Comparison of ENCODE assay signal across 8 cellular contexts in the genomic region with DNA sequence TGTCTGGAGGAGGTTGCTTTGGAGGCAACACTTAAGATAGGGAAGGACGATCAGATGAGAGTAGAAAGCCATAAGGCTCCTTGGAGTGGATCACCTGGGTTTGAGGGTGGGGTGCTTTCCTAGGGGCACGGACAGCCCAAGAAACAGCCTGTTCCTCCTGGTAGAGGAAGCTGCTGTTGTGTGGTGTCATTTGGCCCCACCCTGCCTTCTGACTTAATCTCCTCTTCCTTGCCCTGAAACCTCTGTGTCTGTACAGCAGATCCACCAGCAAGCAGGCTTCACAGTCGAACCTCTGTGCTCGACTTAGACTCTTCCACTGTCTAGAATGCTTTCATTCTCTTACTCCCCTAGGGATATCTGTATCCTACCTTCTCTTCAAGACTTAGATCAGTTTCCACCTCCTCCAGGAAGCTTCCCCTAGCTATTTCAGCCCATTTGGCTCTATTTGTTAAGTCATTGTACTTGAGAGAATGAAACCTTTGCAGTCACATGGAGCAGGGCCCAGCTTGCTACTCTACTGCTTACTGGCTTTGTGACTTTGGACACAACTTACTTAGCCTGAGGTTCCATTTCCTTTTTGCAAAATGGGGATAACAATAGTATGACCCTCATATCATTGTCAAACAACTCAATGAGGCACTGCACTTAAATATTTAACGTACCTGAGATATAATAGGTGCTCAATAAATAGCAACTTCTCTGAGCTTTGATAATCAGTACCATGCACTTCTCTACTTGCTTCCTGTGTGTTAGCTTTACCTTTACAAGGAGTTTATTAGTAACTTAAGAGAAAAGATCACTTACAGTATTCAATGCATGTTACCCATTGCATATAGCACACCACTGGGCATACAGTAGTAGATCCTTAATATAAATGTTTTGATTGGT. TPM values are rescaled to one million over a fixed set of nuclear protein-coding genes. Genes with fewer than 3 reads are reported as not detected.
DNase-seq lines count a peak whose midpoint lies in the region; ATAC-seq and TF ChIP-seq lines count a peak whose summit lies in the region.

No MANE protein-coding gene starts in this region.

- no peak for TF ChIP-seq EP300 in SK-N-SH (IDR thresholded peaks at IDR 0.05; ENCODE audit: borderline replicate concordance in 1 of 2, low read depth in 1 of 2, low read length in 1 of 2)
- TF ChIP-seq EP300 in suprapubic skin (IDR thresholded peaks at IDR 0.05), result no peak

- no peak overlapping the region for H3K9ac ChIP-seq in SK-N-SH

- no peaks in the 10 kb centered on the region for H3K36me3 Mint-ChIP-seq in HFFc6 (ENCODE audit: low read depth)

- no peaks in the 10 kb centered on the region for H4K20me1 ChIP-seq in SK-N-SH (ENCODE audit: insufficient read depth)

- H3K4me3 Mint-ChIP-seq in HFFc6, result no peak overlapping the region

- H3K27me3 Mint-ChIP-seq in HFFc6 (ENCODE audit: insufficient read depth), result peaks cover 18% of the 10 kb centered on the region; the same call in 1 of the 2 replicates

- POLR2A ChIA-PET in SK-N-SH (lab: Yijun Ruan, JAX), result no interaction called here

- CTCF ChIA-PET in SK-N-SH (lab: Yijun Ruan, JAX), result interaction anchor here (2.0 to 4.6 kb wide), 3 partner anchors 9 to 328 kb away, joined by 5 to 26 read pairs (median 22); no protein-coding TSS in a partner anchor

- H3K4me1 ChIP-seq in SK-N-SH (ENCODE audit: control insufficient read depth in 1 of 2, insufficient read depth in 2 of 2, low read depth in 1 of 2, low read length in 1 of 2), result peaks cover 0 to 10% of the 10 kb centered on the region in 2 experiments; a peak in 3 of 4 replicates
- H3K4me1 ChIP-seq in suprapubic skin, result peaks cover 30% of the 10 kb centered on the region

- no peaks in the 10 kb centered on the region for H3K79me2 ChIP-seq in SK-N-SH (ENCODE audit: insufficient read depth)

- 82% methylated on average over 5 of the region's 5 CpGs for WGBS in SK-N-SH (ENCODE audit: low lambda C conversion rate)
- WGBS in suprapubic skin, result 50% methylated on average over 5 of the region's 5 CpGs

- peaks cover 3% of the 10 kb centered on the region for H3F3A ChIP-seq in SK-N-SH (replicated peaks; ENCODE audit: insufficient read depth)

- H3K9me3 ChIP-seq in SK-N-SH (no peaks in the 10 kb centered on the region), suprapubic skin (no peaks in the 10 kb centered on the region)

- no peak overlapping the region for H2AFZ ChIP-seq in SK-N-SH (ENCODE audit: low read depth)

- TF ChIP-seq CTCF in SK-N-SH (IDR thresholded peaks at IDR 0.05) (no peak), suprapubic skin (IDR thresholded peaks at IDR 0.05) (no peak), HFFc6 (IDR thresholded peaks at IDR 0.05) (no peak)

- TF ChIP-seq POLR2A in suprapubic skin (IDR thresholded peaks at IDR 0.05), result peak in 1 of 2 donors; percentile 42

- no peak for TF ChIP-seq RAD21 in SK-N-SH (IDR thresholded peaks at IDR 0.05; ENCODE audit: low read length)

- peak overlapping the region in 1 of 2 experiments; percentile 92; a peak in 1 of 4 replicates for H3K27ac ChIP-seq in SK-N-SH (ENCODE audit: low read depth in 2 of 2, low read length in 1 of 2)
- H3K27ac ChIP-seq in suprapubic skin, result peak overlapping the region; percentile 90

- no peaks in the 10 kb centered on the region for H3K9me2 ChIP-seq in SK-N-SH

- H3K4me3 ChIP-seq in SK-N-SH (ENCODE audit: low read depth in 2 of 2, low read length in 1 of 2) (no peak overlapping the region; a peak in 2 of 4 replicates), suprapubic skin (peak overlapping the region; percentile 67)

- H3K27ac Mint-ChIP-seq in HFFc6, result no peak overlapping the region

- no peak for ATAC-seq in SK-N-SH treated with all-trans-retinoic acid at 6 μM for 48 hours

- no peaks in the 10 kb centered on the region for H3K9me3 Mint-ChIP-seq in HFFc6

- H3K4me2 ChIP-seq in SK-N-SH, result peak overlapping the region; percentile 100

- peaks cover 32% of the 10 kb centered on the region for H3K4me1 Mint-ChIP-seq in HFFc6 (ENCODE audit: low read depth)

- no peaks in the 10 kb centered on the region for H3K27me3 ChIP-seq in SK-N-SH (ENCODE audit: insufficient read depth)
- H3K27me3 ChIP-seq in suprapubic skin, result no peaks in the 10 kb centered on the region

- H3K36me3 ChIP-seq in SK-N-SH (replicated peaks in 1 of 2; ENCODE audit: control insufficient read depth in 1 of 2, insufficient read depth in 2 of 2, low read length in 1 of 2) (no peaks in the 10 kb centered on the region), suprapubic skin (no peaks in the 10 kb centered on the region)

- DNase-seq in SK-N-SH (no peak), germinal center (ENCODE audit: low spot score) (peak; percentile 31), suprapubic skin (ENCODE audit: low spot score in 2 of 2) (no peak), EL (no peak), HFFc6 (no peak)
- peak; percentile 49 for DNase-seq in activated CD4-positive, alpha-beta T cell treated with anti-CD3 and anti-CD28 coated beads, Interleukin-2, amount 50 U/mL, for 1 hour
- DNase-seq in activated CD4-positive, CD25-positive, alpha-beta regulatory T cell treated with anti-CD3 and anti-CD28 coated beads, Interleukin-2, amount 50 U/mL, for 72 hours, result no peak

TF ChIP-seq in SK-N-SH, 30 proteins besides CTCF, POLR2A, EP300 and RAD21 (continues in another document):
- TF ChIP-seq MEF2A (IDR thresholded peaks at IDR 0.05; ENCODE audit: borderline replicate concordance, low read depth), result no peak
- TF ChIP-seq, protein P1, sequence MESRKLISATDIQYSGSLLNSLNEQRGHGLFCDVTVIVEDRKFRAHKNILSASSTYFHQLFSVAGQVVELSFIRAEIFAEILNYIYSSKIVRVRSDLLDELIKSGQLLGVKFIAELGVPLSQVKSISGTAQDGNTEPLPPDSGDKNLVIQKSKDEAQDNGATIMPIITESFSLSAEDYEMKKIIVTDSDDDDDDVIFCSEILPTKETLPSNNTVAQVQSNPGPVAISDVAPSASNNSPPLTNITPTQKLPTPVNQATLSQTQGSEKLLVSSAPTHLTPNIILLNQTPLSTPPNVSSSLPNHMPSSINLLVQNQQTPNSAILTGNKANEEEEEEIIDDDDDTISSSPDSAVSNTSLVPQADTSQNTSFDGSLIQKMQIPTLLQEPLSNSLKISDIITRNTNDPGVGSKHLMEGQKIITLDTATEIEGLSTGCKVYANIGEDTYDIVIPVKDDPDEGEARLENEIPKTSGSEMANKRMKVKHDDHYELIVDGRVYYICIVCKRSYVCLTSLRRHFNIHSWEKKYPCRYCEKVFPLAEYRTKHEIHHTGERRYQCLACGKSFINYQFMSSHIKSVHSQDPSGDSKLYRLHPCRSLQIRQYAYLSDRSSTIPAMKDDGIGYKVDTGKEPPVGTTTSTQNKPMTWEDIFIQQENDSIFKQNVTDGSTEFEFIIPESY (IDR thresholded peaks at IDR 0.05; ENCODE audit: borderline replicate concordance, low read depth), result no peak
- no peak for TF ChIP-seq NFIC (IDR thresholded peaks at IDR 0.05; ENCODE audit: borderline replicate concordance)
- TF ChIP-seq CHD2 (IDR thresholded peaks at IDR 0.05; ENCODE audit: low read length, partially characterized antibody), result no peak
- no peak for TF ChIP-seq GABPA (IDR thresholded peaks at IDR 0.05; ENCODE audit: low read depth)
- no peak for TF ChIP-seq TEAD4 (IDR thresholded peaks at IDR 0.05; ENCODE audit: borderline replicate concordance, insufficient read depth)

TF ChIP-seq in SK-N-SH treated with all-trans-retinoic acid at 6 μM for 48 hours, 23 proteins besides CTCF, POLR2A, EP300 and RAD21:
- TF ChIP-seq TOX (CRISPR knock-in tag; IDR thresholded peaks at IDR 0.05; ENCODE audit: borderline replicate concordance) (no peak), ZNF565 (CRISPR knock-in tag; conservative IDR thresholded peaks at IDR 0.05; ENCODE audit: low read depth) (no peak), SNAI2 (CRISPR knock-in tag; IDR thresholded peaks at IDR 0.05) (no peak), CREB5 (CRISPR knock-in tag; IDR thresholded peaks at IDR 0.05; ENCODE audit: low read depth) (no peak), GLIS3 (CRISPR knock-in tag; IDR thresholded peaks at IDR 0.05) (no peak), ESRRG (CRISPR knock-in tag; IDR thresholded peaks at IDR 0.05) (no peak), RARB (CRISPR knock-in tag; IDR thresholded peaks at IDR 0.05) (no peak)
TF ChIP-seq in SK-N-SH treated with all-trans-retinoic acid at 6 μM for 48 hours: peak in this region for 0.

RNA-seq across cellular contexts. Expression of gene MXI1, which starts 5.0 kb away (rescaled TPM):
- polyA plus RNA-seq in SK-N-SH (2012; rRNA removed), result 13.8 and 17.8 TPM in 2 replicates
- 16.4 and 18.0 TPM in 2 replicates for polyA plus RNA-seq in SK-N-SH (2012; cell fraction: cytosol; rRNA removed)
- 12.8 and 28.2 TPM in 2 replicates for polyA plus RNA-seq in SK-N-SH (2012; cell fraction: nucleus; rRNA removed)
- 10 to 100 TPM; 64.3 to 77.9 (median 70.9) TPM for total RNA-seq in suprapubic skin
- total RNA-seq in HFFc6 (2021; fragmentation: NEBNext Ultra II Directional; extraction: Animal tissue kit (Norgen Biotek cat#: 25700)), result 10 to 100 TPM in 2 of 6 experiments, 1 to 10 TPM in 4; 5.2 to 11.2 (median 6.2) TPM

Comparison
In these comparisons a context has a peak if more than half of its experiments do, and no peak if none do; other contexts are left out.
1. DNase-seq: peak in activated CD4-positive, alpha-beta T cell treated with anti-CD3 and anti-CD28 coated beads, Interleukin-2, amount 50 U/mL, for 1 hour (single experiment) and germinal center (single experiment); none in SK-N-SH (single experiment), suprapubic skin (0 of 2), EL (single experiment), activated CD4-positive, CD25-positive, alpha-beta regulatory T cell treated with anti-CD3 and anti-CD28 coated beads, Interleukin-2, amount 50 U/mL, for 72 hours (single experiment) and HFFc6 (single experiment).
2. RNA of gene MXI1, which starts 5.0 kb away (total RNA-seq): 64.3 to 77.9 TPM in suprapubic skin; 5.2 to 11.2 TPM in HFFc6; every median in the first group is over 4 times any median in the second.